12 cellular contexts compared by ENCODE assay signal in the genomic region with DNA sequence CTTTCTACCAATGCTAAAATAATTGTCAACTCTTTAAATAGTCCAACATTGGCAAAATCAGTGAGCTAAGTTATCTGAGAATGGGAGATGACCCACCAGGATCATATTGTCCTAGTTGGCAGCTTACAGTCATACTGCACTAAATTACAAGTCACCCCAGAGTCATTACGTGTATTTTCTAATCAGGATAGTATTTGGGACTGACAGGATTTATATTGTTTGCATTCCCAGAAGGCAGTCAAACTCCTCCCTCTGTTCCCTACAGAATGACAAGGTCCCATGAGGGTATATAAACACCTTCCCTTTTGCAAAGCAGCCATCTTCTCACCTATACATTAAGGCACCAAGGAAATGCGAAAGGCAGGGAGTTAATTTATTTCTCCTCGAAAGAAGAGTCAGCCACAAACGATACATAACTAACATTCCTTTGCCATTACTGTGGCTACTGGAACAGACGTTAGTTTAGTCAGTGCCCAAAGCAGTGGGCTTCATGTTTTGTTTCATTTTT.
DNase-seq lines count a peak whose midpoint lies in the region; ATAC-seq and TF ChIP-seq lines count a peak whose summit lies in the region.
"Had no signal": no experiment of that assay in that cellular context is flagged by ENCODE, and none has a peak within 500 bp of the region (broad histone marks: within the 10 kb centered on the region; RNA-seq: fewer than 3 reads in every experiment).

No MANE protein-coding gene starts in this region.

- H2BK120ac ChIP-seq in mesenchymal stem cell (ENCODE audit: low read depth, low read length) = no peak overlapping the region

- no peak overlapping the region for H3K27ac Mint-ChIP-seq in type B pancreatic cell

- H3K27ac ChIP-seq in mesenchymal stem cell (ENCODE audit: low read length, poor library complexity, severe bottlenecking) (peak overlapping the region; percentile 84), testis (no peak overlapping the region)
- H3K27ac ChIP-seq: BLaER1 treated with 17β-estradiol and CSF1 and Interleukin-3, amounts not matched to agents 10 nM and 100 nM had no signal

- H3K4me1 Mint-ChIP-seq in type B pancreatic cell (ENCODE audit: unreplicated experiment) = peaks cover 4% of the 10 kb centered on the region

- H3K4me3 ChIP-seq in MG63 = peak overlapping the region; percentile 5; the same call in 1 of the 2 replicates
- no peak overlapping the region for H3K4me3 ChIP-seq in choroid plexus epithelial cell (ENCODE audit: low read depth, low read length)
- peak overlapping the region in 1 of 2 experiments; percentile 49 for H3K4me3 ChIP-seq in mesenchymal stem cell (ENCODE audit: insufficient read depth in 1 of 2, low read depth in 1 of 2, low read length in 2 of 2)
- H3K4me3 ChIP-seq in testis = no peak overlapping the region
- H3K4me3 ChIP-seq: BLaER1 treated with 17β-estradiol and CSF1 and Interleukin-3, amounts not matched to agents 10 nM and 100 nM; GM12878 had no signal

- H3K18ac ChIP-seq in mesenchymal stem cell (ENCODE audit: low read depth in 1 of 2, low read length in 2 of 2) = no peak overlapping the region

- no peak overlapping the region for H4K8ac ChIP-seq in mesenchymal stem cell (ENCODE audit: low read length)

- H3K4me3 Mint-ChIP-seq in type B pancreatic cell = no peak overlapping the region

- H4K91ac ChIP-seq in mesenchymal stem cell (ENCODE audit: low read length) = no peak overlapping the region

- H3K23ac ChIP-seq in mesenchymal stem cell (ENCODE audit: low read length in 2 of 2) = no peak overlapping the region

- H2BK5ac ChIP-seq in mesenchymal stem cell (ENCODE audit: low read depth, low read length, poor library complexity, severe bottlenecking) = peak overlapping the region; percentile 4

- DNase-seq in AG08395 (ENCODE audit: low spot score) (peak; percentile 70), MG63 (no peak), choroid plexus epithelial cell (ENCODE audit: low read depth) (peak; percentile 88), mesenchymal stem cell (peak; percentile 84), NCI-H146 treated with DMSO at 0.1 percent for 48 hours (lab: John Stamatoyannopoulos, UW; ENCODE audit: unreplicated experiment) (no peak), testis (no peak), type B pancreatic cell (ENCODE audit: extremely low spot score, unreplicated experiment) (no peak)
- DNase-seq: NCI-H1694, nucleus accumbens had no signal

- H3K4ac ChIP-seq in mesenchymal stem cell (ENCODE audit: low read depth in 1 of 2, low read length in 2 of 2) = no peak overlapping the region

- H3K4me1 ChIP-seq in mesenchymal stem cell (ENCODE audit: control insufficient read depth, insufficient read depth, low read depth, low read length) (peaks cover 2% of the 10 kb centered on the region), testis (no peaks in the 10 kb centered on the region)

- TF ChIP-seq CTCF in choroid plexus epithelial cell (conservative IDR thresholded peaks at IDR 0.05; ENCODE audit: low read depth, low read length) (no peak), testis (IDR thresholded peaks at IDR 0.05) (no peak), type B pancreatic cell (conservative IDR thresholded peaks at IDR 0.05) (no peak)

- intact Hi-C loops in testis (cut with DNase I; ENCODE audit: low total_unique reads) = no loop called here

- WGBS in mesenchymal stem cell = 0% methylated on average over 3 of the region's 5 CpGs
- WGBS in testis, 2 donors = 53 to 58% methylated on average over 5 of the region's 5 CpGs

- H3K9ac ChIP-seq in mesenchymal stem cell (ENCODE audit: low read length) = peak overlapping the region; percentile 64
- H3K9ac ChIP-seq: BLaER1 treated with 17β-estradiol and CSF1 and Interleukin-3, amounts not matched to agents 10 nM and 100 nM had no signal

- no peak overlapping the region for H2BK12ac ChIP-seq in mesenchymal stem cell (ENCODE audit: low read length in 2 of 2)

- H3K27me3 ChIP-seq in MG63 (no peaks in the 10 kb centered on the region), mesenchymal stem cell (ENCODE audit: control insufficient read depth in 1 of 2, insufficient read depth in 1 of 2, low read length in 2 of 2) (no peaks in the 10 kb centered on the region), testis (no peaks in the 10 kb centered on the region)
- H3K27me3 ChIP-seq: BLaER1 treated with 17β-estradiol and CSF1 and Interleukin-3, amounts not matched to agents 10 nM and 100 nM had no signal

- no peak overlapping the region for H2BK15ac ChIP-seq in mesenchymal stem cell (ENCODE audit: low read depth, poor library complexity, severe bottlenecking)

- H3K36me3 Mint-ChIP-seq in type B pancreatic cell = peaks cover 13% of the 10 kb centered on the region

- no peak overlapping the region for H2AFZ ChIP-seq in mesenchymal stem cell (ENCODE audit: low read depth, low read length)

- H2AK5ac ChIP-seq in mesenchymal stem cell (ENCODE audit: low read length, severe bottlenecking) = no peak overlapping the region

- H3K36me3 ChIP-seq in MG63 (peaks cover 19% of the 10 kb centered on the region), mesenchymal stem cell (ENCODE audit: control insufficient read depth in 1 of 2, insufficient read depth in 2 of 2, low read depth in 1 of 2, low read length in 2 of 2) (no peaks in the 10 kb centered on the region), testis (ENCODE audit: low read depth, missing control alignments) (no peaks in the 10 kb centered on the region)
- H3K36me3 ChIP-seq: BLaER1 treated with 17β-estradiol and CSF1 and Interleukin-3, amounts not matched to agents 10 nM and 100 nM had no signal

- no peaks in the 10 kb centered on the region for H3K9me3 ChIP-seq in MG63
- no peaks in the 10 kb centered on the region for H3K9me3 ChIP-seq in mesenchymal stem cell (ENCODE audit: control insufficient read depth, low read length)
- H3K9me3 ChIP-seq in testis = no peaks in the 10 kb centered on the region
- H3K9me3 ChIP-seq: BLaER1 treated with 17β-estradiol and CSF1 and Interleukin-3, amounts not matched to agents 10 nM and 100 nM had no signal

- H3K9me3 Mint-ChIP-seq in type B pancreatic cell = no peaks in the 10 kb centered on the region

- TF ChIP-seq POLR2A in testis (IDR thresholded peaks at IDR 0.05) = no peak

- ATAC-seq in HG03159 (IDR thresholded peaks at IDR 0.05; ENCODE audit: unreplicated experiment) = no peak
- ATAC-seq: GM12878 had no signal

- H3K14ac ChIP-seq in mesenchymal stem cell (ENCODE audit: low read length in 2 of 2) = no peak overlapping the region

- H3K79me1 ChIP-seq in mesenchymal stem cell (replicated peaks; ENCODE audit: low read length, poor library complexity, severe bottlenecking) = no peaks in the 10 kb centered on the region

- peak overlapping the region; percentile 2 for H3K4me2 ChIP-seq in mesenchymal stem cell (ENCODE audit: low read length, poor library complexity, severe bottlenecking)
- H3K4me2 ChIP-seq: BLaER1 treated with 17β-estradiol and CSF1 and Interleukin-3, amounts not matched to agents 10 nM and 100 nM had no signal

- no peaks in the 10 kb centered on the region for H3K27me3 Mint-ChIP-seq in type B pancreatic cell

Comparison
In these comparisons a context has a peak if more than half of its experiments do, and no peak if none do; other contexts are left out.
1. DNase-seq: peak in AG08395 (single experiment), choroid plexus epithelial cell (single experiment) and mesenchymal stem cell (single experiment); none in MG63 (single experiment), NCI-H146 treated with DMSO at 0.1 percent for 48 hours (single experiment), testis (single experiment) and type B pancreatic cell (single experiment).